ENCODE assay signal across 10 cellular contexts in the genomic region with DNA sequence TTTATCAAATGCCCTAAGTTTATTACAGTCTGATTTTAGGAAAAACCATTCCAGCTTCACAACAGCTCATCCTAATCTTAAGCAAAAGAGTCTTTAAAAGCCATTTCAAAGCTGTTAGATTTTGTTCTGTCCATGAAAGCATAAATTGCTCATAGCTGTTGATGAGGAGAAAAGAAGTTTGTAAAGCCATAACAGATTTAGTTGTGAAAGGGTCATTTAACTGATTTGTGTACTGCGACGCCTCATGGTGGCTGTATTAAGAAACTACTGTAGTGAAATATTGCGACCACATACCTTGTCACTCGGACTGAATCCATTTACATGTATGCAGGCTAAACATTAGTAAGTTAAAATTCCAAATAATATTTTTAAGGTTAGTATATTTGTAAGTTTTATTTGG. TPM values are rescaled to one million over a fixed set of nuclear protein-coding genes. Genes with fewer than 3 reads are reported as not detected.
DNase-seq lines count a peak whose midpoint lies in the region; ATAC-seq, FAIRE-seq and TF ChIP-seq lines count a peak whose summit lies in the region.
"Had no signal": no experiment of that assay in that cellular context is flagged by ENCODE, and none has a peak within 500 bp of the region (broad histone marks: within the 10 kb centered on the region; RNA-seq: fewer than 3 reads in every experiment).

No MANE protein-coding gene starts in this region.

- no peak overlapping the region for H2AFZ ChIP-seq in astrocyte (ENCODE audit: low read depth, low read length)

- H3K9ac ChIP-seq in astrocyte (ENCODE audit: low read length), result no peak overlapping the region

- H3K27me3 Mint-ChIP-seq in astrocyte (ENCODE audit: low read depth, unreplicated experiment), result no peaks in the 10 kb centered on the region
- H3K27me3 Mint-ChIP-seq: activated naive CD8-positive, alpha-beta T cell had no signal

- no peaks in the 10 kb centered on the region for H3K27me3 ChIP-seq in astrocyte (ENCODE audit: insufficient read depth, low read length)
- no peaks in the 10 kb centered on the region for H3K27me3 ChIP-seq in lower lobe of right lung (ENCODE audit: low read depth)

- no peak overlapping the region for H3K4me2 ChIP-seq in astrocyte (ENCODE audit: low read length)

- H3K4me1 Mint-ChIP-seq in astrocyte (ENCODE audit: low read depth, unreplicated experiment), result peaks cover 6% of the 10 kb centered on the region

- H3K9me3 ChIP-seq in astrocyte (ENCODE audit: insufficient read depth, low read depth, low read length) (no peaks in the 10 kb centered on the region), lower lobe of right lung (no peaks in the 10 kb centered on the region)

- H3K9me3 Mint-ChIP-seq in astrocyte (ENCODE audit: unreplicated experiment), result no peaks in the 10 kb centered on the region

- no peak for DNase-seq in D721Med (ENCODE audit: insufficient read length, low spot score)
- no peak for DNase-seq in astrocyte (ENCODE audit: low read depth)
- no peak for DNase-seq in lower lobe of right lung
- no peak for DNase-seq in NCI-H2107 treated with DMSO at 0.1 percent for 48 hours (lab: John Stamatoyannopoulos, UW; ENCODE audit: unreplicated experiment)
- DNase-seq in DMS114 treated with DMSO at 0.1 percent for 48 hours (lab: John Stamatoyannopoulos, UW; ENCODE audit: unreplicated experiment), result no peak
- DNase-seq: islet precursor cell had no signal

- peak; percentile 57 for TF ChIP-seq CTCF in D721Med (IDR thresholded peaks at IDR 0.05; ENCODE audit: insufficient read depth, missing control alignments)
- TF ChIP-seq CTCF in astrocyte (IDR thresholded peaks at IDR 0.05; ENCODE audit: insufficient read depth, low read depth, low read length), result peak; percentile 23
- peak; percentile 11 for TF ChIP-seq CTCF in lower lobe of right lung (IDR thresholded peaks at IDR 0.05)

- H3K27ac Mint-ChIP-seq in astrocyte (ENCODE audit: unreplicated experiment), result no peak overlapping the region
- H3K27ac Mint-ChIP-seq: activated naive CD8-positive, alpha-beta T cell had no signal

- FAIRE-seq in D721Med (lab: Jason Lieb, UNC) (no peak), astrocyte (lab: Jason Lieb, UNC) (no peak)

- intact Hi-C loops in lower lobe of right lung (cut with DNase I), result no loop called here

- H3K36me3 Mint-ChIP-seq in astrocyte (ENCODE audit: low read depth, unreplicated experiment), result peaks cover 8% of the 10 kb centered on the region

- peaks cover 24% of the 10 kb centered on the region for H4K20me1 ChIP-seq in astrocyte (ENCODE audit: insufficient read depth, low read length)

- H3K79me2 ChIP-seq in astrocyte (ENCODE audit: insufficient read depth, low read length), result peaks cover 13% of the 10 kb centered on the region

- H3K27ac ChIP-seq in astrocyte (ENCODE audit: low read depth, low read length) (no peak overlapping the region), lower lobe of right lung (no peak overlapping the region)

- H3K36me3 ChIP-seq in astrocyte (ENCODE audit: insufficient read depth, low read length) (no peaks in the 10 kb centered on the region), lower lobe of right lung (no peaks in the 10 kb centered on the region)

- peak; percentile 57 for ATAC-seq in HG03558 (IDR thresholded peaks at IDR 0.05; ENCODE audit: extremely low read depth, unreplicated experiment)
- no peak for ATAC-seq in lower lobe of right lung
- no peak for ATAC-seq in GM18498 (IDR thresholded peaks at IDR 0.05; ENCODE audit: unreplicated experiment)
- no peak for ATAC-seq in GM19328 (IDR thresholded peaks at IDR 0.05; ENCODE audit: unreplicated experiment)

- no peak overlapping the region for H3K4me3 Mint-ChIP-seq in astrocyte (ENCODE audit: unreplicated experiment)
- H3K4me3 Mint-ChIP-seq: activated naive CD8-positive, alpha-beta T cell had no signal

- H3K4me3 ChIP-seq in astrocyte (ENCODE audit: insufficient read depth, low read depth, low read length) (no peak overlapping the region), lower lobe of right lung (no peak overlapping the region)

- H3K4me1 ChIP-seq in astrocyte (ENCODE audit: insufficient read depth, low read length) (no peaks in the 10 kb centered on the region), lower lobe of right lung (no peaks in the 10 kb centered on the region)

RNA-seq across cellular contexts. Expression of gene BBX, which starts 20.9 kb away (rescaled TPM):
- total RNA-seq in astrocyte, result 91.6 and 101 TPM in 2 replicates
- total RNA-seq in lower lobe of right lung, result 58.3 TPM
